ENCODE assay signal across 7 cellular contexts in the genomic region with DNA sequence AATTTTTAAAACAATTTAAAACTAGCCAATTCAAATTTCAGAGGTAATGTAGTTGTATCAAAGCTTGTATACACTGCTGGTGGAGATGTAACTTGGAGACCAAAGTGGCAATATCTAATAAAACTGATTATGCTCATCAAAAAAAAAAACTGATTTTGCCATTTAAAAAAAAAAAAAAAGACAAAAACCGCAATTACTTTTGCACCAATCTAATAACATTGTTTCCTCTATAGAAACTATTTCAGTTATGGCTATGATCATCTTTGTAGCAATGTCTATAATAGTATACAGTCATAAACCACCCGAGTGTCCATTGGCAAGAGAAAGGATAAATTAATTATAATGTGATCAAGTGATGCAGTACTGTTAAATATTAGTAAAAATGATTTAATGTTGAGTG.
"Had no signal": no experiment of that assay in that cellular context is flagged by ENCODE, and none has a peak within 500 bp of the region (broad histone marks: within the 10 kb centered on the region; RNA-seq: fewer than 3 reads in every experiment).

No MANE protein-coding gene starts in this region.

- H3K4me2 ChIP-seq: KMS-11 had no signal

- H3K4me3 ChIP-seq: K562 had no signal

- H3K9ac ChIP-seq: KMS-11 had no signal

- H3K27ac ChIP-seq: HL-60, KMS-11 had no signal

- ATAC-seq: K562 had no signal

- DNase-seq: IMR-90, KBM-7, KG1 had no signal

- FAIRE-seq: HTR-8/SVneo, K562 had no signal
